ENCODE assay signal across 1 cellular context in the genomic region with DNA sequence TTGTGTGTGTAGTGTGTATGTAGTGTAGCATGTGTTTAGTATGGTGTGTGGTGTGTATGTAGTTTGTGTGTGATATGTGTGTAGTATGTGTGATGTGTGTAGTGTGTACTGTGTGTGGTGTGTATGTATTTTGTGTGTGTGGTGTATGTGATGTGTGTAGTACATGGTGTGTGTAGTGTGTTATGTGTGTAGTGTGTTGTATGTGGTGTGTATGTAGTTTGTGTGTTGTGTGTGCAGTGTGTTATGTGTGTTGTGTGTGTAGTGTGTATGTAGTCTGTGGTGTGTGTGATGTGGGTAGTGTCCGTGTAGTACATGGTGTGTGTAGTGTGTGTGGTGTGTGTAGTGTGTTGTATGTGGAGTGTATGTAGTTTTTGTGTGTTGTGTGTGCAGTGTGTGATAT.
TF ChIP-seq lines count a peak whose summit lies in the region.

No MANE protein-coding gene starts in this region.

TF ChIP-seq in GM12878, 131 proteins besides CTCF, POLR2A, EP300 and RAD21:
- TF ChIP-seq, protein P1, sequence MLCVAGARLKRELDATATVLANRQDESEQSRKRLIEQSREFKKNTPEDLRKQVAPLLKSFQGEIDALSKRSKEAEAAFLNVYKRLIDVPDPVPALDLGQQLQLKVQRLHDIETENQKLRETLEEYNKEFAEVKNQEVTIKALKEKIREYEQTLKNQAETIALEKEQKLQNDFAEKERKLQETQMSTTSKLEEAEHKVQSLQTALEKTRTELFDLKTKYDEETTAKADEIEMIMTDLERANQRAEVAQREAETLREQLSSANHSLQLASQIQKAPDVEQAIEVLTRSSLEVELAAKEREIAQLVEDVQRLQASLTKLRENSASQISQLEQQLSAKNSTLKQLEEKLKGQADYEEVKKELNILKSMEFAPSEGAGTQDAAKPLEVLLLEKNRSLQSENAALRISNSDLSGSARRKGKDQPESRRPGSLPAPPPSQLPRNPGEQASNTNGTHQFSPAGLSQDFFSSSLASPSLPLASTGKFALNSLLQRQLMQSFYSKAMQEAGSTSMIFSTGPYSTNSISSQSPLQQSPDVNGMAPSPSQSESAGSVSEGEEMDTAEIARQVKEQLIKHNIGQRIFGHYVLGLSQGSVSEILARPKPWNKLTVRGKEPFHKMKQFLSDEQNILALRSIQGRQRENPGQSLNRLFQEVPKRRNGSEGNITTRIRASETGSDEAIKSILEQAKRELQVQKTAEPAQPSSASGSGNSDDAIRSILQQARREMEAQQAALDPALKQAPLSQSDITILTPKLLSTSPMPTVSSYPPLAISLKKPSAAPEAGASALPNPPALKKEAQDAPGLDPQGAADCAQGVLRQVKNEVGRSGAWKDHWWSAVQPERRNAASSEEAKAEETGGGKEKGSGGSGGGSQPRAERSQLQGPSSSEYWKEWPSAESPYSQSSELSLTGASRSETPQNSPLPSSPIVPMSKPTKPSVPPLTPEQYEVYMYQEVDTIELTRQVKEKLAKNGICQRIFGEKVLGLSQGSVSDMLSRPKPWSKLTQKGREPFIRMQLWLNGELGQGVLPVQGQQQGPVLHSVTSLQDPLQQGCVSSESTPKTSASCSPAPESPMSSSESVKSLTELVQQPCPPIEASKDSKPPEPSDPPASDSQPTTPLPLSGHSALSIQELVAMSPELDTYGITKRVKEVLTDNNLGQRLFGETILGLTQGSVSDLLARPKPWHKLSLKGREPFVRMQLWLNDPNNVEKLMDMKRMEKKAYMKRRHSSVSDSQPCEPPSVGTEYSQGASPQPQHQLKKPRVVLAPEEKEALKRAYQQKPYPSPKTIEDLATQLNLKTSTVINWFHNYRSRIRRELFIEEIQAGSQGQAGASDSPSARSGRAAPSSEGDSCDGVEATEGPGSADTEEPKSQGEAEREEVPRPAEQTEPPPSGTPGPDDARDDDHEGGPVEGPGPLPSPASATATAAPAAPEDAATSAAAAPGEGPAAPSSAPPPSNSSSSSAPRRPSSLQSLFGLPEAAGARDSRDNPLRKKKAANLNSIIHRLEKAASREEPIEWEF (IDR thresholded peaks at IDR 0.05; ENCODE audit: insufficient replicate concordance, low read depth, low read length) = no peak
- TF ChIP-seq HDGF (IDR thresholded peaks at IDR 0.05) = no peak
- TF ChIP-seq CHD2 (IDR thresholded peaks at IDR 0.05; ENCODE audit: borderline replicate concordance, low read depth, low read length) = no peak
- TF ChIP-seq EZH2 (IDR thresholded peaks at IDR 0.05; ENCODE audit: borderline replicate concordance, control insufficient read depth, low read depth, low read length) = no peak
- TF ChIP-seq, protein P2, sequence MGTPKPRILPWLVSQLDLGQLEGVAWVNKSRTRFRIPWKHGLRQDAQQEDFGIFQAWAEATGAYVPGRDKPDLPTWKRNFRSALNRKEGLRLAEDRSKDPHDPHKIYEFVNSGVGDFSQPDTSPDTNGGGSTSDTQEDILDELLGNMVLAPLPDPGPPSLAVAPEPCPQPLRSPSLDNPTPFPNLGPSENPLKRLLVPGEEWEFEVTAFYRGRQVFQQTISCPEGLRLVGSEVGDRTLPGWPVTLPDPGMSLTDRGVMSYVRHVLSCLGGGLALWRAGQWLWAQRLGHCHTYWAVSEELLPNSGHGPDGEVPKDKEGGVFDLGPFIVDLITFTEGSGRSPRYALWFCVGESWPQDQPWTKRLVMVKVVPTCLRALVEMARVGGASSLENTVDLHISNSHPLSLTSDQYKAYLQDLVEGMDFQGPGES (IDR thresholded peaks at IDR 0.05) = no peak
- no peak for TF ChIP-seq ZNF207 (IDR thresholded peaks at IDR 0.05; ENCODE audit: borderline replicate concordance)
- TF ChIP-seq RBBP5 (conservative IDR thresholded peaks at IDR 0.05) = no peak
- TF ChIP-seq BACH1 (IDR thresholded peaks at IDR 0.05; ENCODE audit: borderline replicate concordance) = no peak
- TF ChIP-seq CREM (IDR thresholded peaks at IDR 0.05; ENCODE audit: low read depth) = no peak
- no peak for TF ChIP-seq SMAD5 (IDR thresholded peaks at IDR 0.05; ENCODE audit: low read depth)
- TF ChIP-seq FOS (IDR thresholded peaks at IDR 0.05; ENCODE audit: borderline replicate concordance, extremely low read depth, insufficient read length) = no peak
- TF ChIP-seq, protein P3, sequence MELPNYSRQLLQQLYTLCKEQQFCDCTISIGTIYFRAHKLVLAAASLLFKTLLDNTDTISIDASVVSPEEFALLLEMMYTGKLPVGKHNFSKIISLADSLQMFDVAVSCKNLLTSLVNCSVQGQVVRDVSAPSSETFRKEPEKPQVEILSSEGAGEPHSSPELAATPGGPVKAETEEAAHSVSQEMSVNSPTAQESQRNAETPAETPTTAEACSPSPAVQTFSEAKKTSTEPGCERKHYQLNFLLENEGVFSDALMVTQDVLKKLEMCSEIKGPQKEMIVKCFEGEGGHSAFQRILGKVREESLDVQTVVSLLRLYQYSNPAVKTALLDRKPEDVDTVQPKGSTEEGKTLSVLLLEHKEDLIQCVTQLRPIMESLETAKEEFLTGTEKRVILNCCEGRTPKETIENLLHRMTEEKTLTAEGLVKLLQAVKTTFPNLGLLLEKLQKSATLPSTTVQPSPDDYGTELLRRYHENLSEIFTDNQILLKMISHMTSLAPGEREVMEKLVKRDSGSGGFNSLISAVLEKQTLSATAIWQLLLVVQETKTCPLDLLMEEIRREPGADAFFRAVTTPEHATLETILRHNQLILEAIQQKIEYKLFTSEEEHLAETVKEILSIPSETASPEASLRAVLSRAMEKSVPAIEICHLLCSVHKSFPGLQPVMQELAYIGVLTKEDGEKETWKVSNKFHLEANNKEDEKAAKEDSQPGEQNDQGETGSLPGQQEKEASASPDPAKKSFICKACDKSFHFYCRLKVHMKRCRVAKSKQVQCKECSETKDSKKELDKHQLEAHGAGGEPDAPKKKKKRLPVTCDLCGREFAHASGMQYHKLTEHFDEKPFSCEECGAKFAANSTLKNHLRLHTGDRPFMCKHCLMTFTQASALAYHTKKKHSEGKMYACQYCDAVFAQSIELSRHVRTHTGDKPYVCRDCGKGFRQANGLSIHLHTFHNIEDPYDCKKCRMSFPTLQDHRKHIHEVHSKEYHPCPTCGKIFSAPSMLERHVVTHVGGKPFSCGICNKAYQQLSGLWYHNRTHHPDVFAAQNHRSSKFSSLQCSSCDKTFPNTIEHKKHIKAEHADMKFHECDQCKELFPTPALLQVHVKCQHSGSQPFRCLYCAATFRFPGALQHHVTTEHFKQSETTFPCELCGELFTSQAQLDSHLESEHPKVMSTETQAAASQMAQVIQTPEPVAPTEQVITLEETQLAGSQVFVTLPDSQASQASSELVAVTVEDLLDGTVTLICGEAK (IDR thresholded peaks at IDR 0.05; ENCODE audit: borderline replicate concordance) = no peak
- no peak for TF ChIP-seq ZNF622 (IDR thresholded peaks at IDR 0.05)
- TF ChIP-seq CBX3 (IDR thresholded peaks at IDR 0.05; ENCODE audit: borderline replicate concordance, low read depth) = no peak
